Comparison of ENCODE assay signal across 11 cellular contexts in genomic region chr2:100781523-100782375, GRCh38.
"Had no signal": no experiment of that assay in that cellular context is flagged by ENCODE, and none has a peak within 500 bp of the region (broad histone marks: within the 10 kb centered on the region; RNA-seq: fewer than 3 reads in every experiment).

No MANE protein-coding gene starts in this region.

- H3K27me3 ChIP-seq: brain microvascular endothelial cell, esophagus muscularis mucosa, left lung, ovary, vagina had no signal

- H3K27ac ChIP-seq: brain microvascular endothelial cell, esophagus muscularis mucosa, left lung, ovary, vagina had no signal

- H3K36me3 ChIP-seq: brain microvascular endothelial cell, esophagus muscularis mucosa, left lung, ovary, vagina had no signal

- H3K4me3 ChIP-seq: esophagus muscularis mucosa, left lung, ovary, vagina had no signal

- H3K9me3 ChIP-seq: esophagus muscularis mucosa, left lung, ovary, vagina had no signal

- DNase-seq: activated CD4-positive, alpha-beta T cell treated with anti-CD3 and anti-CD28 coated beads, Interleukin-2, amount 50 U/mL, for 1 hour; activated CD4-positive, CD25-positive, alpha-beta regulatory T cell; activated effector memory CD4-positive, alpha-beta T cell treated with anti-CD3 and anti-CD28 coated beads, Interleukin-2, amount 50 U/mL, for 16 hours; amygdala; brain microvascular endothelial cell; left lung; ovary; stimulated activated CD4-positive, alpha-beta T cell treated with anti-CD3 and anti-CD28 coated beads, Interleukin-4, amount 100 ng/mL, for 4 hours; T-helper 2 cell had no signal
